In genomic region chr3:130841357-130841756, GRCh38 we compare ENCODE assay signal across 1 cellular context.
TF ChIP-seq lines count a peak whose summit lies in the region.

No MANE protein-coding gene starts in this region.

TF ChIP-seq in H1, 55 proteins besides CTCF, POLR2A, EP300 and RAD21 (continued from another document):
- TF ChIP-seq USF2 (IDR thresholded peaks at IDR 0.05; ENCODE audit: low read length), result no peak
- TF ChIP-seq CBX8 (IDR thresholded peaks at IDR 0.05; ENCODE audit: borderline replicate concordance, low read depth, low read length), result no peak
